14 cellular contexts compared by ENCODE assay signal in the genomic region with DNA sequence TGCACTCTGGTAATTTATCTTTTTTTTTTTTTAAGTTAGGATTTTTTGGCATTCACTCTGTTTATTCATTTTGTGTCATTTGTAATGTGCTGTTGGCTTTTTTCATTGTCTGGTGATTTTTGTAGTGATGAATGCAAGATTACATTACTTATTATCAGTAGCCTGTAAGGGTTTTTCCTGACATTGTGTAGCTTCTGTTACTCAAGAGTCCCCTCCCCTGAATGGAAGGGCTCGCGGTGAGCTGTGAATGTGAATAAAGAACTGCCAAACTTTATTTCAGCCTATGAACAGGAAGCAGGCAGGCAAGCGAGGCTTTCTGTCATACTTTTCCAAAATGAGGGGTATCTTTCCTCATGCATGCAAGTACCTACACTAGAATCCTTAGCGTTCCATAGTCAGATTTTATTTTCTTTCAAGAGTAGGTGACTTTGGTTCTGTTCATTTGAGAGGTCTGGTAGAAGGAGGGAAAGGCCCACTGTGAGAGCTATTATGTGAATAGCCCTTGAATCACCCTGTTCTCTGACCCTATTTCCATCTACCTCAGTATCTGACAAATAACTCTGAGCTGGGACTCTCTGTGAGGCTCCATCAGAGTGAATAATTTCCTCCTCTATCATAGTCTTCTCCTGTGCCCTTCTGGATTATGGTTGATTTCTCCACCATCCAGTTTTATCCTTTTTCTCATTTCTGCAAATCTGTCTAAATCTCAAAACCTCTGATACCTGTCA.
"Had no signal": no experiment of that assay in that cellular context is flagged by ENCODE, and none has a peak within 500 bp of the region (broad histone marks: within the 10 kb centered on the region; RNA-seq: fewer than 3 reads in every experiment).

No MANE protein-coding gene starts in this region.

- H3K9me3 Mint-ChIP-seq: neural crest cell; T-helper 2 cell treated with Interferon-gamma antibody and Interleukin-4, amounts not matched to agents 5 μg/mL and 100 μg/mL, for 36 hours had no signal

- DNase-seq: activated CD4-positive, alpha-beta T cell treated with anti-CD3 and anti-CD28 coated beads, Interleukin-2, amount 50 U/mL, for 1 hour; activated CD8-positive, alpha-beta memory T cell treated with anti-CD3 and anti-CD28 coated beads for 24 hours; activated naive CD4-positive, alpha-beta T cell treated with Interleukin-2 at 50 U/mL for 16 hours; anterior cingulate cortex; colonic mucosa; head of caudate nucleus; lower lobe of right lung; midbrain; ovary; sigmoid colon; spleen; SW 1271 had no signal

- H3K4me3 ChIP-seq: colonic mucosa, lower lobe of right lung, ovary, sigmoid colon, spleen had no signal

- H3K4me3 Mint-ChIP-seq: neural crest cell; T-helper 2 cell treated with Interferon-gamma antibody and Interleukin-4, amounts not matched to agents 5 μg/mL and 100 μg/mL, for 36 hours had no signal

- H3K27ac Mint-ChIP-seq: T-helper 2 cell treated with Interferon-gamma antibody and Interleukin-4, amounts not matched to agents 5 μg/mL and 100 μg/mL, for 36 hours had no signal
